In the genomic region with DNA sequence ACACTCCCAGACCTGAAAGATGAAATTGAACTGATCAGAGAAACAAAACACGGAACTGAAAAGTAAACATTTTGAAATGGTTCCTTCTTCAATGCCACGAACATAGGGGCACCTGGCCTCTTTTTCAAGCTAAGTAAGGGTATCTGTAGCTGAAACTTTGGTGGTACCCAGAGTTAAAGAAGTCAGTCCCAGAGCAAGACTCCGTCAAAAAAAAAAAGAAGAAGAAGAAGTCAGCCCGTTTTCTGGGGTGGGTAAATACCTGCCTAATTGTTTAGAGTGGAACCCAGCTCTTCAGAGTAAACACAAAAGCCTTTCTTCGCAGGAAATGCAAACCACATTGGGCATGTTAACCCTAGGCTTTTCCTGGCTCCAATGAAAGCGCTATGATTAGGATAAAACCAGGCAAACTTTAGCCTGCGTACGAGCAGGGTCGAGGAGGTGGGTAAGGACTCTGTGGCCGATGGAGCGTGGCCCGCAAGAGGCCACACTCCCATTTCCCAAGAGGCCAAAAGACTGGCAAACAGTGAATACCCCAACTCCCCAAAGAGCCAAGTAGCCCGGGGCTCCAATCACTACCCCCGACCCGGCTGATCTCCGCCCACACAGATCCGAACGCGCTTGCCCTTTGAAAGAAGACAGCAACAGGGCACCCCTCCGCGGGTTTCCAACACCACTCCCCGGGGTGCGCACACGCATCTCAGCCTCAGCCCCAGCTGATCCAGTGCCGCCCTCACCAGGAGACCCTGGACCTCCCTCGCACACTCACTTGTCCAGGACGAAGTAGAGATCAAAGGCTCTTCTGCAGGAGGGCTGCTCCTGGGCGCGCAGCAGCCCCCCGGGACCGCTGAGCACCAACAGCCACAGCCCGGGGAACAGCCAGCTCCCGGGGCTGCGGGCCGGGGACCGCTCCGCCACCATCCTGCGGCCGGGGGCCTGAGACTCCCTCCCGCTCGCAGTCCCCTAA, we compare ENCODE assay signal across 8 cellular contexts. TPM values are rescaled to one million over a fixed set of nuclear protein-coding genes. Genes with fewer than 3 reads are reported as not detected.
A peak's percentile ranks its signal among the peaks of the same experiment; 100 is the strongest.
DNase-seq lines count a peak whose midpoint lies in the region; ATAC-seq and TF ChIP-seq lines count a peak whose summit lies in the region.

No MANE protein-coding gene starts in this region.

- H3K36me3 ChIP-seq in CD8-positive, alpha-beta memory T cell (ENCODE audit: insufficient read depth, low read length), result no peaks in the 10 kb centered on the region
- H3K36me3 ChIP-seq in ascending aorta, result peaks cover 4 to 10% of the 10 kb centered on the region in 2 donors
- no peaks in the 10 kb centered on the region for H3K36me3 ChIP-seq in iPS-15b (ENCODE audit: control insufficient read depth, insufficient read depth, low read length)
- peaks cover 3% of the 10 kb centered on the region for H3K36me3 ChIP-seq in smooth muscle cell (ENCODE audit: low read depth)

- ATAC-seq in GM21360 (IDR thresholded peaks at IDR 0.05; ENCODE audit: unreplicated experiment) (peak; percentile 24), T-cell (replicated peaks in 1 of 4) (peak; percentile 46 to 66 (median 54))

- H3K4me2 ChIP-seq in smooth muscle cell, result peak overlapping the region; percentile 87

- H3K9me3 Mint-ChIP-seq in CD8-positive, alpha-beta memory T cell, result no peaks in the 10 kb centered on the region
- H3K9me3 Mint-ChIP-seq in T-cell, result no peaks in the 10 kb centered on the region

- no peaks in the 10 kb centered on the region for H3K27me3 Mint-ChIP-seq in CD8-positive, alpha-beta memory T cell
- H3K27me3 Mint-ChIP-seq in T-cell, result no peaks in the 10 kb centered on the region

- no peaks in the 10 kb centered on the region for H3K27me3 ChIP-seq in CD8-positive, alpha-beta memory T cell (ENCODE audit: insufficient read depth, low read length, poor library complexity, severe bottlenecking)
- H3K27me3 ChIP-seq in HL-60 (ENCODE audit: insufficient read depth, poor library complexity, severe bottlenecking) (no peaks in the 10 kb centered on the region), ascending aorta (no peaks in the 10 kb centered on the region), iPS-15b (ENCODE audit: control insufficient read depth, insufficient read depth, low read length) (peaks cover 35% of the 10 kb centered on the region), smooth muscle cell (ENCODE audit: low read depth) (no peaks in the 10 kb centered on the region)

- H3K4me1 ChIP-seq in CD8-positive, alpha-beta memory T cell (ENCODE audit: insufficient read depth, low read length), result peaks cover 47% of the 10 kb centered on the region
- peaks cover 0 to 14% of the 10 kb centered on the region in 2 donors for H3K4me1 ChIP-seq in ascending aorta
- peaks cover 4% of the 10 kb centered on the region for H3K4me1 ChIP-seq in iPS-15b (ENCODE audit: control insufficient read depth, insufficient read depth, low read length)
- peaks cover 23% of the 10 kb centered on the region for H3K4me1 ChIP-seq in smooth muscle cell (ENCODE audit: low read depth)

- 2% methylated on average over 40 of the region's 41 CpGs for WGBS in smooth muscle cell (ENCODE audit: low lambda C conversion rate)

- H3K9ac ChIP-seq in iPS-15b (ENCODE audit: low read depth, low read length), result peak overlapping the region; percentile 60
- H3K9ac ChIP-seq in smooth muscle cell (ENCODE audit: low read depth), result peak overlapping the region; percentile 85

- peak overlapping the region; percentile 93 to 99 (median 97) for H3K4me3 Mint-ChIP-seq in CD8-positive, alpha-beta memory T cell
- H3K4me3 Mint-ChIP-seq in T-cell, result peak overlapping the region; percentile 95 to 98 (median 96)

- intact Hi-C loops in ascending aorta (cut with DNase I), result loop anchor here (5.0 to 10.0 kb wide), 4 partner anchors 110 to 1135 kb away; a partner anchor contains a TSS

- H3K4me1 Mint-ChIP-seq in CD8-positive, alpha-beta memory T cell, result peaks cover 54 to 89% (median 70%) of the 10 kb centered on the region in 3 donors
- H3K4me1 Mint-ChIP-seq in T-cell, result peaks cover 66 to 76% (median 69%) of the 10 kb centered on the region in 3 donors

- H3F3A ChIP-seq in smooth muscle cell (ENCODE audit: low read depth), result peaks cover 34% of the 10 kb centered on the region

- H3K79me2 ChIP-seq in smooth muscle cell (ENCODE audit: low read depth), result peaks cover 19% of the 10 kb centered on the region

- H3K27ac ChIP-seq in CD8-positive, alpha-beta memory T cell (ENCODE audit: low read depth, low read length), result peak overlapping the region; percentile 92
- H3K27ac ChIP-seq in HL-60 (replicated peaks) (peak overlapping the region; percentile 98), ascending aorta (peak overlapping the region; percentile 83 to 91), smooth muscle cell (ENCODE audit: low read depth) (peak overlapping the region; percentile 84)

- H3K4me3 ChIP-seq in CD8-positive, alpha-beta memory T cell (ENCODE audit: low read length), result peak overlapping the region; percentile 81
- peak overlapping the region; percentile 91 for H3K4me3 ChIP-seq in HL-60 (replicated peaks; ENCODE audit: insufficient read depth, low read length)
- H3K4me3 ChIP-seq in ascending aorta, result peak overlapping the region; percentile 79 to 89
- peak overlapping the region; percentile 72 for H3K4me3 ChIP-seq in iPS-15b (ENCODE audit: low read depth, low read length)
- H3K4me3 ChIP-seq in smooth muscle cell, result peak overlapping the region; percentile 86

- CTCF ChIA-PET in CD8-positive, alpha-beta memory T cell (lab: Charles Lee), result interaction anchor here (1.2 to 3.0 kb wide), 3 partner anchors 14 to 131 kb away, joined by 4 to 15 read pairs (median 11); no protein-coding TSS in a partner anchor
- CTCF ChIA-PET in T-cell (lab: Charles Lee), result interaction anchor here in 1 of 2 donors (0.9 kb wide), 1 partner anchor 113 kb away, joined by 3 read pairs; no protein-coding TSS in a partner anchor

- DNase-seq in CD8-positive, alpha-beta memory T cell, result peak; percentile 30 to 72 (median 56)
- DNase-seq in HL-60 (ENCODE audit: low read depth in 1 of 2, low spot score in 1 of 2), result peak in 1 of 2 experiments; percentile 45
- DNase-seq in T-cell, result peak; percentile 20 to 62 (median 48)
- peak in 1 of 2 donors; percentile 67 for DNase-seq in ascending aorta (ENCODE audit: low spot score in 2 of 2)
- DNase-seq in smooth muscle cell (lab: John Stamatoyannopoulos, UW; ENCODE audit: unreplicated experiment), result peak; percentile 39
- no peak for DNase-seq in cerebellum (ENCODE audit: low spot score)

- TF ChIP-seq CTCF in HL-60 (IDR thresholded peaks at IDR 0.05; ENCODE audit: insufficient read depth, low read length), result no peak
- TF ChIP-seq CTCF in ascending aorta (IDR thresholded peaks at IDR 0.05), result no peak
- no peak for TF ChIP-seq CTCF in smooth muscle cell (IDR thresholded peaks at IDR 0.05; ENCODE audit: borderline replicate concordance, insufficient read depth, poor library complexity, severe bottlenecking)

- H4K20me1 ChIP-seq in smooth muscle cell (ENCODE audit: low read depth), result peaks cover 23% of the 10 kb centered on the region

- POLR2A ChIA-PET in CD8-positive, alpha-beta memory T cell (lab: Charles Lee), result interaction anchor here (0.9 to 3.2 kb wide), 6 partner anchors 36 to 141 kb away, joined by 3 to 20 read pairs (median 7); no protein-coding TSS in a partner anchor
- POLR2A ChIA-PET in T-cell (lab: Charles Lee), result interaction anchor here (0.5 to 2.1 kb wide), 6 partner anchors 8 to 113 kb away, joined by 3 to 21 read pairs (median 5); no protein-coding TSS in a partner anchor

- peaks cover 0 to 35% (median 6%) of the 10 kb centered on the region in 3 donors for H3K36me3 Mint-ChIP-seq in CD8-positive, alpha-beta memory T cell
- peaks cover 26% of the 10 kb centered on the region for H3K36me3 Mint-ChIP-seq in T-cell

- no peaks in the 10 kb centered on the region for H3K9me3 ChIP-seq in CD8-positive, alpha-beta memory T cell (ENCODE audit: low read length)
- H3K9me3 ChIP-seq in ascending aorta, result no peaks in the 10 kb centered on the region
- no peaks in the 10 kb centered on the region for H3K9me3 ChIP-seq in iPS-15b (ENCODE audit: control insufficient read depth, insufficient read depth, low read length)
- H3K9me3 ChIP-seq in smooth muscle cell (replicated peaks; ENCODE audit: low read depth), result no peaks in the 10 kb centered on the region

- peak overlapping the region; percentile 86 to 97 (median 96) for H3K27ac Mint-ChIP-seq in CD8-positive, alpha-beta memory T cell
- H3K27ac Mint-ChIP-seq in T-cell, result peak overlapping the region; percentile 84 to 87

- H2AFZ ChIP-seq in smooth muscle cell (ENCODE audit: low read depth), result peak overlapping the region; percentile 80

RNA-seq across cellular contexts. Expression of a gene that starts 1.1 kb away (rescaled TPM):
- total RNA-seq in CD8-positive, alpha-beta memory T cell, result 10 to 100 TPM; 18.2 to 20.6 TPM
- 44.2 TPM for polyA plus RNA-seq in CD8-positive, alpha-beta memory T cell
- 10 to 100 TPM; 45.1 to 64.3 (median 48.2) TPM for total RNA-seq in T-cell
- total RNA-seq in ascending aorta, result 16.8 TPM
- 67.6 and 94.3 TPM in 2 replicates for total RNA-seq in smooth muscle cell
- 60.6 and 74.5 TPM in 2 replicates for polyA plus RNA-seq in smooth muscle cell
- 33.4 TPM for total RNA-seq in cerebellum
